3 cellular contexts compared by ENCODE assay signal in genomic region chr10:49772944-49773343, GRCh38. TPM values are rescaled to one million over a fixed set of nuclear protein-coding genes. Genes with fewer than 3 reads are reported as not detected.
"Had no signal": no experiment of that assay in that cellular context is flagged by ENCODE, and none has a peak within 500 bp of the region (broad histone marks: within the 10 kb centered on the region; RNA-seq: fewer than 3 reads in every experiment).

No MANE protein-coding gene starts in this region.

RNA-seq across cellular contexts. Expression of gene OGDHL, which starts 10.8 kb away (rescaled TPM):
- total RNA-seq: PC-9, RPMI7951, SJSA1 had no signal
